17 cellular contexts compared by ENCODE assay signal in the genomic region with DNA sequence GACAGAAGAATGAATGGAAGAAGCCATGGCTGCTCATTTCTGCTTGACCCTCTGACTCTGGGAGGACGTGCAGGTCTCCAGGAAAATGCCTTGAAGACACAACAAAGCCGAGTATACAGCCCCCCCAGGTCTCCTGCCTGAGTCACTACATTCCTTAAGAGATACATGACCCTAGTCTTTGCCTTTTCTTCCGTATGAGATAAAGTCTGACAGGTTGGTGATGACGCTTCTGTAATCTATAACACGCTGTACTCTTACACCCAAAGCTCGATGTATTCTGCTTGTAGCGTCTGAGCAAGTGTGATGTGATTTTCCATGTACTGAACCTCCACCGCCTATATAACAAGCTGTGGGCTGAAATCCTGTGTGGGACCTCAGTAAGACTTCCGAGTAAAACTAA.
DNase-seq lines count a peak whose midpoint lies in the region; ATAC-seq and TF ChIP-seq lines count a peak whose summit lies in the region.
"Had no signal": no experiment of that assay in that cellular context is flagged by ENCODE, and none has a peak within 500 bp of the region (broad histone marks: within the 10 kb centered on the region; RNA-seq: fewer than 3 reads in every experiment).

No MANE protein-coding gene starts in this region.

- H3K36me3 ChIP-seq in RWPE2 (ENCODE audit: low read depth), result peaks cover 44% of the 10 kb centered on the region
- H3K36me3 ChIP-seq in neuronal stem cell (replicated peaks in 1 of 2; ENCODE audit: control insufficient read depth in 2 of 2, insufficient read depth in 2 of 2, low read length in 2 of 2), result peaks cover 2 to 84% of the 10 kb centered on the region in 2 donors
- H3K36me3 ChIP-seq: adrenal gland, lower lobe of right lung had no signal

- no peak overlapping the region for H2BK12ac ChIP-seq in neuronal stem cell (ENCODE audit: low read length)

- ATAC-seq in RWPE2 (ENCODE audit: low read depth) (peak; percentile 46; the same call in 1 of the 3 replicates), sciatic nerve (no peak)
- ATAC-seq: activated CD8-positive, alpha-beta memory T cell treated with anti-CD3 and anti-CD28 coated beads, Interleukin-2, amount 10 ng/mL, durations not matched to agents 7 days and 5 days; lower lobe of right lung; naive thymus-derived CD8-positive, alpha-beta T cell; Panc1; T-cell had no signal

- H2AFZ ChIP-seq in neuronal stem cell (ENCODE audit: low read length), result no peak overlapping the region

- no peak overlapping the region for H4K8ac ChIP-seq in neuronal stem cell (ENCODE audit: low read depth, low read length)

- H3K9me3 ChIP-seq in RWPE2 (ENCODE audit: severe bottlenecking) (no peaks in the 10 kb centered on the region), neuronal stem cell (replicated peaks in 1 of 2; ENCODE audit: control insufficient read depth in 2 of 2, insufficient read depth in 1 of 2, low read depth in 1 of 2, low read length in 2 of 2) (no peaks in the 10 kb centered on the region)
- H3K9me3 ChIP-seq: adrenal gland, lower lobe of right lung, testis had no signal

- H3K27me3 ChIP-seq in RWPE2 (ENCODE audit: insufficient read depth, poor library complexity, severe bottlenecking) (no peaks in the 10 kb centered on the region), dorsolateral prefrontal cortex (no peaks in the 10 kb centered on the region), neuronal stem cell (ENCODE audit: control insufficient read depth in 3 of 3, insufficient read depth in 3 of 3, low read depth in 1 of 3, low read length in 3 of 3) (no peaks in the 10 kb centered on the region)
- H3K27me3 ChIP-seq: adrenal gland, testis had no signal

- no peak overlapping the region for H2BK5ac ChIP-seq in neuronal stem cell (ENCODE audit: low read length)

- H3K23ac ChIP-seq in neuronal stem cell (ENCODE audit: low read depth, low read length, poor library complexity), result no peak overlapping the region

- intact Hi-C loops in dorsolateral prefrontal cortex (cut with DNase I) (no loop called here), sciatic nerve (cut with DNase I) (no loop called here)

- no peak for TF ChIP-seq CTCF in RWPE2 (IDR thresholded peaks at IDR 0.05; ENCODE audit: poor library complexity, severe bottlenecking)
- TF ChIP-seq CTCF in dorsolateral prefrontal cortex (IDR thresholded peaks at IDR 0.05 in 54 of 56, conservative IDR thresholded peaks at IDR 0.05 in 2 of 56; ENCODE audit: low read depth in 1 of 56, partially characterized antibody in 56 of 56), result no peak

- H3K4me1 ChIP-seq in RWPE2 (ENCODE audit: insufficient read depth, poor library complexity, severe bottlenecking) (peaks cover 8% of the 10 kb centered on the region), neuronal stem cell (ENCODE audit: control insufficient read depth in 2 of 2, insufficient read depth in 1 of 2, low read depth in 1 of 2, low read length in 2 of 2) (peaks cover 3 to 10% of the 10 kb centered on the region in 2 donors)
- H3K4me1 ChIP-seq: adrenal gland, lower lobe of right lung, testis had no signal

- H3K9ac ChIP-seq in neuronal stem cell (ENCODE audit: low read depth, low read length, poor library complexity), result no peak overlapping the region

- no peak overlapping the region for H3K4me2 ChIP-seq in neuronal stem cell (ENCODE audit: insufficient read depth, low read length, poor library complexity, severe bottlenecking)

- peak overlapping the region; percentile 80 for H3K18ac ChIP-seq in neuronal stem cell (ENCODE audit: low read length)

- H4K91ac ChIP-seq in neuronal stem cell (ENCODE audit: low read depth, low read length, poor library complexity), result no peak overlapping the region

- WGBS in neuronal stem cell (ENCODE audit: extremely low coverage in 2 of 2, insufficient read length in 2 of 2, insufficient replicate concordance in 1 of 2), 2 donors, result no CpG with 5 or more reads among the region's 9 CpGs

- H2BK15ac ChIP-seq in neuronal stem cell (ENCODE audit: low read length), result no peak overlapping the region

- H3K79me1 ChIP-seq in neuronal stem cell (ENCODE audit: low read depth, low read length), result peaks cover 2% of the 10 kb centered on the region

- DNase-seq in ELR (ENCODE audit: low read depth), result peak; percentile 75
- DNase-seq in RWPE2 (ENCODE audit: low spot score), result no peak
- no peak for DNase-seq in dorsolateral prefrontal cortex
- no peak for DNase-seq in neuronal stem cell (ENCODE audit: low spot score)
- DNase-seq in sciatic nerve (ENCODE audit: low spot score), result no peak
- no peak for DNase-seq in T-helper 2 cell
- DNase-seq in RKO (ENCODE audit: low spot score), result no peak
- DNase-seq: activated CD8-positive, alpha-beta memory T cell treated with anti-CD3 and anti-CD28 coated beads, Interleukin-2, amount 10 ng/mL, durations not matched to agents 7 days and 5 days; activated effector memory CD4-positive, alpha-beta T cell treated with Interleukin-2 at 50 U/mL for 16 hours; adrenal gland; HCEC 1CT; Kasumi-1; lower lobe of right lung; naive thymus-derived CD8-positive, alpha-beta T cell; T-cell; testis had no signal

- peak overlapping the region; percentile 16 for H2BK120ac ChIP-seq in neuronal stem cell (ENCODE audit: low read depth, low read length)

- H3K27ac ChIP-seq in RWPE2 (ENCODE audit: poor library complexity, severe bottlenecking), result peak overlapping the region; percentile 11
- H3K27ac ChIP-seq in dorsolateral prefrontal cortex, result peak overlapping the region in 53 of 59 donors; percentile 7 to 86 (median 67)
- no peak overlapping the region for H3K27ac ChIP-seq in neuronal stem cell (replicated peaks; ENCODE audit: low read length)
- H3K27ac ChIP-seq: adrenal gland, lower lobe of right lung, testis had no signal

- peak overlapping the region; percentile 23 for H3K14ac ChIP-seq in neuronal stem cell (ENCODE audit: low read length)

- H2AK5ac ChIP-seq in neuronal stem cell (ENCODE audit: low read depth, low read length), result no peak overlapping the region

- no peak overlapping the region for H3K4me3 ChIP-seq in RWPE2 (ENCODE audit: severe bottlenecking)
- H3K4me3 ChIP-seq in dorsolateral prefrontal cortex, result peak overlapping the region in 2 of 59 donors; percentile 12 to 15
- no peak overlapping the region for H3K4me3 ChIP-seq in neuronal stem cell (ENCODE audit: low read length in 2 of 2)
- H3K4me3 ChIP-seq: adrenal gland, lower lobe of right lung, testis had no signal

- H3K4ac ChIP-seq in neuronal stem cell (ENCODE audit: low read length), result no peak overlapping the region
